21 cellular contexts compared by ENCODE assay signal in the genomic region with DNA sequence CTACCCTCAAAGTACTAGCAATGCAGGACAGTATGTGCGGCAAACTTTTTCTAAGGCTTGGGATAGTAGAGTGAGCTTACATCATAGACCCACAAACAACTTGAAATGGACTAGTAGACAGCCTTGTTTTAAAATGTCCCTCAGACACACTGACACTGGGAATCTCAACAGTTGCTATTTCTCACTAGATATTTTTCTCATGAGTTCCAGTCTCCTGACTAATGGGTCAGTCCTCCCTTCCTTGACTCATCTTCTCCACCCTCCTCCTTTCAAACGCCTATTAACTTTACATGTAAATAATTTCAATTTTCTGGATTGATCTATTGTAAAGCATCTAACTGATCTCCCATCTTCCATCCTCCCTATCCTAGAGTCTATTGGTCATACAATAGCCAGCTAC.
DNase-seq lines count a peak whose midpoint lies in the region; ATAC-seq and TF ChIP-seq lines count a peak whose summit lies in the region.
"Had no signal": no experiment of that assay in that cellular context is flagged by ENCODE, and none has a peak within 500 bp of the region (broad histone marks: within the 10 kb centered on the region; RNA-seq: fewer than 3 reads in every experiment).

No MANE protein-coding gene starts in this region.

- POLR2A ChIA-PET in IMR-90 (lab: Charles Lee; ENCODE audit: unreplicated experiment), result no interaction called here

- H3K27ac ChIP-seq in IMR-90 (ENCODE audit: insufficient read depth, low read length) (no peak overlapping the region), mesenchymal stem cell (ENCODE audit: low read length, poor library complexity, severe bottlenecking) (no peak overlapping the region)

- H3K4me3 ChIP-seq in IMR-90 (ENCODE audit: insufficient read depth, low read depth, low read length) (no peak overlapping the region), epithelial cell of esophagus (ENCODE audit: low read length) (no peak overlapping the region), mesenchymal stem cell (ENCODE audit: insufficient read depth in 1 of 2, low read depth in 1 of 2, low read length in 2 of 2) (no peak overlapping the region)

- H3K9ac ChIP-seq in IMR-90 (ENCODE audit: low read depth, low read length) (no peak overlapping the region), mesenchymal stem cell (ENCODE audit: low read length) (no peak overlapping the region)

- no peaks in the 10 kb centered on the region for H3K79me1 ChIP-seq in IMR-90 (ENCODE audit: low read depth in 1 of 2, low read length in 2 of 2)
- H3K79me1 ChIP-seq in mesenchymal stem cell (replicated peaks; ENCODE audit: low read length, poor library complexity, severe bottlenecking), result no peaks in the 10 kb centered on the region

- TF ChIP-seq RAD21 in IMR-90 (IDR thresholded peaks at IDR 0.05; ENCODE audit: low read length), result no peak

- H2BK12ac ChIP-seq in mesenchymal stem cell (ENCODE audit: low read length in 2 of 2), result no peak overlapping the region

- H3K27me3 ChIP-seq in IMR-90 (ENCODE audit: control insufficient read depth, insufficient read depth, low read length) (no peaks in the 10 kb centered on the region), mesenchymal stem cell (ENCODE audit: control insufficient read depth in 1 of 2, insufficient read depth in 1 of 2, low read length in 2 of 2) (no peaks in the 10 kb centered on the region)
- H3K27me3 ChIP-seq: BE2C had no signal

- peak overlapping the region in 1 of 2 experiments; percentile 15; a peak in 1 of 4 replicates for H4K8ac ChIP-seq in IMR-90 (ENCODE audit: low read depth in 2 of 2, low read length in 2 of 2)
- H4K8ac ChIP-seq in mesenchymal stem cell (ENCODE audit: low read length), result no peak overlapping the region

- intact Hi-C loops in IMR-90 (cut with micrococcal nuclease), result no loop called here

- no peak overlapping the region for H2AK9ac ChIP-seq in IMR-90 (replicated peaks; ENCODE audit: low read depth, low read length, poor library complexity)

- H3K4me1 ChIP-seq in IMR-90 (ENCODE audit: control insufficient read depth, insufficient read depth, low read length) (no peaks in the 10 kb centered on the region), mesenchymal stem cell (ENCODE audit: control insufficient read depth, insufficient read depth, low read depth, low read length) (no peaks in the 10 kb centered on the region)
- H3K4me1 ChIP-seq: BE2C had no signal

- no peak for TF ChIP-seq POLR2A in IMR-90 (IDR thresholded peaks at IDR 0.05; ENCODE audit: low read depth, low read length)

- BruUV-seq in IMR-90 (replicated peaks; lab: Mats Ljungman, UMichigan), result no TSS peak

- H2BK15ac ChIP-seq in IMR-90 (ENCODE audit: low read depth, low read length) (no peak overlapping the region), mesenchymal stem cell (ENCODE audit: low read depth, poor library complexity, severe bottlenecking) (no peak overlapping the region)

- dilution Hi-C loops in IMR-90 (cut with HindIII; ENCODE audit: low sequenced_read_pairs, unreplicated experiment), result no loop called here

- no peak overlapping the region; the same call in 1 of the 2 replicates for H2BK20ac ChIP-seq in IMR-90 (ENCODE audit: low read depth, low read length)

- H3K4ac ChIP-seq in IMR-90 (ENCODE audit: low read depth, low read length), result no peak overlapping the region
- no peak overlapping the region for H3K4ac ChIP-seq in mesenchymal stem cell (ENCODE audit: low read depth in 1 of 2, low read length in 2 of 2)

- no peak overlapping the region for H3K14ac ChIP-seq in IMR-90 (replicated peaks; ENCODE audit: low read depth, low read length)
- H3K14ac ChIP-seq in mesenchymal stem cell (ENCODE audit: low read length in 2 of 2), result no peak overlapping the region

- no peak overlapping the region for H3K56ac ChIP-seq in IMR-90 (ENCODE audit: extremely low read depth, insufficient read depth, low read length)

- H3K23ac ChIP-seq in IMR-90 (ENCODE audit: low read depth, low read length) (no peak overlapping the region), mesenchymal stem cell (ENCODE audit: low read length in 2 of 2) (no peak overlapping the region)

- H3K4me2 ChIP-seq in IMR-90 (ENCODE audit: low read depth, low read length) (no peak overlapping the region), mesenchymal stem cell (ENCODE audit: low read length, poor library complexity, severe bottlenecking) (no peak overlapping the region)

- H3K9me3 ChIP-seq in IMR-90 (ENCODE audit: control insufficient read depth, insufficient read depth, low read length) (0 out of 2 replicates have a peak, but pooled peaks cover 2% of the 10 kb centered on the region), mesenchymal stem cell (ENCODE audit: control insufficient read depth, low read length) (peaks cover 38% of the 10 kb centered on the region)
- H3K9me3 ChIP-seq: BE2C had no signal

- no peak for TF ChIP-seq CTCF in IMR-90 (conservative IDR thresholded peaks at IDR 0.05; ENCODE audit: low read depth, low read length)
- no peak for TF ChIP-seq CTCF in epithelial cell of esophagus (IDR thresholded peaks at IDR 0.05; ENCODE audit: insufficient read depth, low read depth, low read length, missing control alignments)

- in situ Hi-C loops in IMR-90 (cut with MboI; ENCODE audit: low sequenced_read_pairs), result no loop called here

- no peak overlapping the region for H4K5ac ChIP-seq in IMR-90 (ENCODE audit: low read depth, low read length)

- H2BK5ac ChIP-seq in IMR-90 (ENCODE audit: low read depth, low read length, poor library complexity, severe bottlenecking) (no peak overlapping the region), mesenchymal stem cell (ENCODE audit: low read depth, low read length, poor library complexity, severe bottlenecking) (no peak overlapping the region)

- H2AFZ ChIP-seq in IMR-90 (replicated peaks; ENCODE audit: low read length, poor library complexity) (no peak overlapping the region), mesenchymal stem cell (ENCODE audit: low read depth, low read length) (peak overlapping the region; percentile 77)

- H3K36me3 ChIP-seq in IMR-90 (ENCODE audit: control insufficient read depth, insufficient read depth, low read length) (no peaks in the 10 kb centered on the region), mesenchymal stem cell (ENCODE audit: control insufficient read depth in 1 of 2, insufficient read depth in 2 of 2, low read depth in 1 of 2, low read length in 2 of 2) (no peaks in the 10 kb centered on the region)
- H3K36me3 ChIP-seq: BE2C had no signal

- no peak overlapping the region for H2AK5ac ChIP-seq in IMR-90 (ENCODE audit: low read depth, low read length)
- no peak overlapping the region for H2AK5ac ChIP-seq in mesenchymal stem cell (ENCODE audit: low read length, severe bottlenecking)

- H3K9me1 ChIP-seq in IMR-90 (ENCODE audit: insufficient read depth, low read length), result no peaks in the 10 kb centered on the region

- no CpG with 5 or more reads among the region's 2 CpGs for WGBS in IMR-90 (ENCODE audit: extremely low coverage in 2 of 2, insufficient read length in 1 of 2), 2 experiments
- WGBS in mesenchymal stem cell, result 92% methylated on average over 2 of the region's 2 CpGs

- no peaks in the 10 kb centered on the region for H4K20me1 ChIP-seq in IMR-90 (ENCODE audit: insufficient read depth, low read length)

- H2BK120ac ChIP-seq in IMR-90 (ENCODE audit: low read depth, low read length), result no peak overlapping the region
- H2BK120ac ChIP-seq in mesenchymal stem cell (ENCODE audit: low read depth, low read length), result no peak overlapping the region

- CTCF ChIA-PET in IMR-90 (lab: Yijun Ruan, JAX), result interaction anchor here (0.6 kb wide), 1 partner anchor 291 kb away, joined by 4 read pairs; no protein-coding TSS in a partner anchor

- H4K91ac ChIP-seq in IMR-90 (ENCODE audit: insufficient read depth, low read depth, low read length) (no peak overlapping the region), mesenchymal stem cell (ENCODE audit: low read length) (no peak overlapping the region)

- DNase-seq in EH (ENCODE audit: low read depth), result peak; percentile 73
- peak; percentile 40 for DNase-seq in IMR-90
- DNase-seq in epithelial cell of esophagus (ENCODE audit: low read depth), result peak; percentile 50
- peak; percentile 33 for DNase-seq in mesenchymal stem cell
- DNase-seq in MV-4-11 (lab: John Stamatoyannopoulos, UW), result no peak
- no peak for DNase-seq in activated effector memory CD4-positive, alpha-beta T cell treated with Interleukin-2 at 50 U/mL for 16 hours
- DNase-seq in mucosa of gallbladder (ENCODE audit: low spot score), result no peak
- no peak for DNase-seq in NCI-H345 treated with DMSO at 0.1 percent for 48 hours (lab: John Stamatoyannopoulos, UW; ENCODE audit: unreplicated experiment)
- DNase-seq: BE2C; Calu3; CD4-positive, alpha-beta memory T cell; DMS53; H9; KBM-7; NCI-H1048; NCI-H146; NCI-H2081; NCI-H510A treated with DMSO at 0.1 percent for 48 hours; NCI-H82; Right ventricle myocardium superior had no signal

- ATAC-seq in IMR-90 (ENCODE audit: low read depth), result no peak
- ATAC-seq: SK-N-SH treated with all-trans-retinoic acid at 6 μM for 48 hours had no signal

- H3K18ac ChIP-seq in IMR-90 (ENCODE audit: low read depth, low read length) (no peak overlapping the region), mesenchymal stem cell (ENCODE audit: low read depth in 1 of 2, low read length in 2 of 2) (no peak overlapping the region)

TF ChIP-seq in IMR-90, 13 proteins besides CTCF, POLR2A, EP300 and RAD21:
- no peak for TF ChIP-seq CHD1 (IDR thresholded peaks at IDR 0.05; ENCODE audit: low read depth, low read length)
- TF ChIP-seq MAFK (IDR thresholded peaks at IDR 0.05; ENCODE audit: low read depth, low read length), result no peak

Comparison
In these comparisons a context has a peak if more than half of its experiments do, and no peak if none do; other contexts are left out.
1. DNase-seq: peak in EH (single experiment), IMR-90 (single experiment), epithelial cell of esophagus (single experiment) and mesenchymal stem cell (single experiment); none in MV-4-11 (single experiment), activated effector memory CD4-positive, alpha-beta T cell treated with Interleukin-2 at 50 U/mL for 16 hours (single experiment), mucosa of gallbladder (single experiment) and NCI-H345 treated with DMSO at 0.1 percent for 48 hours (single experiment).